In genomic region chr12:54284070-54284780, GRCh38 we compare ENCODE assay signal across 7 cellular contexts. TPM values are rescaled to one million over a fixed set of nuclear protein-coding genes. Genes with fewer than 3 reads are reported as not detected.
DNase-seq lines count a peak whose midpoint lies in the region; ATAC-seq, FAIRE-seq and TF ChIP-seq lines count a peak whose summit lies in the region.
"Not testable (repeated sequence)": the region's sequence is repeated elsewhere in the genome, so short reads cannot be mapped to it uniquely, and the experiment has no call there.

No MANE protein-coding gene starts in this region.

- not testable (repeated sequence) for H3K9me3 ChIP-seq in DND-41 (ENCODE audit: insufficient read depth, low read length, severe bottlenecking); K562 (replicated peaks; ENCODE audit: control insufficient read depth, insufficient read depth, low read depth, low read length); fibroblast of lung (ENCODE audit: control insufficient read depth, insufficient read depth, low read depth, low read length); mesenchymal stem cell (ENCODE audit: control insufficient read depth, low read length)

- H2BK12ac ChIP-seq in mesenchymal stem cell (ENCODE audit: low read length in 2 of 2), result not testable (repeated sequence)

- H3K9ac ChIP-seq in DND-41 (ENCODE audit: low read depth, low read length) (peak overlapping the region; percentile 94), K562 (ENCODE audit: insufficient read depth in 1 of 2, low read depth in 2 of 2, low read length in 2 of 2) (peak overlapping the region in 1 of 2 experiments; percentile 100; a peak in 3 of 4 replicates), mesenchymal stem cell (ENCODE audit: low read length) (peak overlapping the region; percentile 95)
- not testable (repeated sequence) for H3K9ac ChIP-seq in fibroblast of lung (ENCODE audit: insufficient read depth, low read length)

- not testable (repeated sequence) for TF ChIP-seq CTCF in DND-41 (IDR thresholded peaks at IDR 0.05; ENCODE audit: borderline replicate concordance, extremely low read depth, low read length, poor library complexity, severe bottlenecking); LNCaP clone FGC (IDR thresholded peaks at IDR 0.05; ENCODE audit: control insufficient read depth, extremely low read depth, insufficient read depth); K562 (IDR thresholded peaks at IDR 0.05 in 2 of 3, conservative IDR thresholded peaks at IDR 0.05 in 1 of 3; ENCODE audit: insufficient read depth in 2 of 3, low read depth in 1 of 3, low read length in 3 of 3); fibroblast of lung (conservative IDR thresholded peaks at IDR 0.05 in 1 of 2, IDR thresholded peaks at IDR 0.05 in 1 of 2; ENCODE audit: low read depth in 1 of 2, low read length in 2 of 2); progenitor cell of endocrine pancreas (IDR thresholded peaks at IDR 0.05; ENCODE audit: unreplicated experiment)

- H2BK120ac ChIP-seq in mesenchymal stem cell (ENCODE audit: low read depth, low read length), result not testable (repeated sequence)

- not testable (repeated sequence) for ATAC-seq in DND-41 (ENCODE audit: insufficient read depth, low read depth); K562

- not testable (repeated sequence) for H2AK5ac ChIP-seq in mesenchymal stem cell (ENCODE audit: low read length, severe bottlenecking)

- 0% methylated on average over 1 of the region's 2 CpGs for WGBS in K562 (ENCODE audit: insufficient coverage, low coverage, missing lambda C conversion rate)
- WGBS in mesenchymal stem cell, result 94% methylated on average over 1 of the region's 2 CpGs

- peaks cover 66% of the 10 kb centered on the region for H4K20me1 ChIP-seq in DND-41 (ENCODE audit: insufficient read depth, low read length)
- peaks cover 68% of the 10 kb centered on the region for H4K20me1 ChIP-seq in K562 (replicated peaks; ENCODE audit: control insufficient read depth, insufficient read depth, low read length)
- H4K20me1 ChIP-seq in fibroblast of lung (ENCODE audit: control insufficient read depth, extremely low read depth, insufficient read depth, low read length), result not testable (repeated sequence)

- not testable (repeated sequence) for TF ChIP-seq RAD21 in K562 (CRISPR knock-in tag; conservative IDR thresholded peaks at IDR 0.05 in 1 of 2, IDR thresholded peaks at IDR 0.05 in 1 of 2)

- not testable (repeated sequence) for H3K27ac ChIP-seq in DND-41 (ENCODE audit: low read length); fibroblast of lung (ENCODE audit: insufficient read depth, low read length); mesenchymal stem cell (ENCODE audit: low read length, poor library complexity, severe bottlenecking)
- peak overlapping the region; percentile 99 for H3K27ac ChIP-seq in K562 (ENCODE audit: extremely low read depth, low read depth, low read length)

- BruUV-seq in K562 (replicated peaks; lab: Mats Ljungman, UMichigan), result not testable (repeated sequence)

- not testable (repeated sequence) for H3K27me3 Mint-ChIP-seq in T-helper 2 cell treated with Interferon-gamma antibody and Interleukin-4, amounts not matched to agents 5 μg/mL and 100 μg/mL, for 36 hours (ENCODE audit: low read depth); progenitor cell of endocrine pancreas

- CTCF ChIA-PET in K562 (lab: Yijun Ruan, JAX; ENCODE audit: low intra/inter-chr PET ratio), result interaction anchor here (0.9 kb wide), 1 partner anchor 41 kb away, joined by 5 read pairs; the partner anchor contains the start of gene COPZ1

- not testable (repeated sequence) for H4K91ac ChIP-seq in mesenchymal stem cell (ENCODE audit: low read length)

- peak overlapping the region; percentile 64 for H3K4me2 ChIP-seq in DND-41 (ENCODE audit: insufficient read depth, low read length)
- H3K4me2 ChIP-seq in K562 (ENCODE audit: insufficient read depth, low read length), result peak overlapping the region; percentile 100
- H3K4me2 ChIP-seq in fibroblast of lung (ENCODE audit: extremely low read depth, insufficient read depth, low read length), result peak overlapping the region; percentile 85
- H3K4me2 ChIP-seq in mesenchymal stem cell (ENCODE audit: low read length, poor library complexity, severe bottlenecking), result peak overlapping the region; percentile 66

- H3K79me2 ChIP-seq in DND-41 (ENCODE audit: insufficient read depth, low read length), result peaks cover 55% of the 10 kb centered on the region
- H3K79me2 ChIP-seq in K562 (ENCODE audit: control insufficient read depth, insufficient read depth, low read length), result peaks cover 95% of the 10 kb centered on the region
- peaks cover 46% of the 10 kb centered on the region for H3K79me2 ChIP-seq in fibroblast of lung (ENCODE audit: control insufficient read depth, insufficient read depth, low read length)

- not testable (repeated sequence) for H3K9me1 ChIP-seq in K562 (ENCODE audit: control insufficient read depth, insufficient read depth, low read length)

- H3K4me3 Mint-ChIP-seq in T-helper 2 cell treated with Interferon-gamma antibody and Interleukin-4, amounts not matched to agents 5 μg/mL and 100 μg/mL, for 36 hours; progenitor cell of endocrine pancreas (ENCODE audit: low read depth): not testable (repeated sequence)

- not testable (repeated sequence) for H4K8ac ChIP-seq in mesenchymal stem cell (ENCODE audit: low read length)

- not testable (repeated sequence) for TF ChIP-seq EP300 in K562 (IDR thresholded peaks at IDR 0.05; ENCODE audit: low read length)

- peak; percentile 7; the same call in 1 of the 2 replicates for TF ChIP-seq POLR2A in K562 (conservative IDR thresholded peaks at IDR 0.05)

- in situ Hi-C loops in K562 (cut with MboI), result not testable (repeated sequence)

- H2BK5ac ChIP-seq in mesenchymal stem cell (ENCODE audit: low read depth, low read length, poor library complexity, severe bottlenecking), result not testable (repeated sequence)

- peaks cover 78% of the 10 kb centered on the region for H3K36me3 ChIP-seq in DND-41 (ENCODE audit: insufficient read depth, low read length)
- peaks cover 85% of the 10 kb centered on the region for H3K36me3 ChIP-seq in K562 (ENCODE audit: control insufficient read depth, insufficient read depth, low read length)
- H3K36me3 ChIP-seq in fibroblast of lung (ENCODE audit: control insufficient read depth, insufficient read depth, low read length), result peaks cover 15% of the 10 kb centered on the region
- H3K36me3 ChIP-seq in mesenchymal stem cell (ENCODE audit: control insufficient read depth in 1 of 2, insufficient read depth in 2 of 2, low read depth in 1 of 2, low read length in 2 of 2), result peaks cover 22 to 73% of the 10 kb centered on the region in 2 experiments

- H2AFZ ChIP-seq in DND-41 (ENCODE audit: low read depth, low read length); K562 (ENCODE audit: low read depth, low read length); fibroblast of lung (ENCODE audit: low read length); mesenchymal stem cell (ENCODE audit: low read depth, low read length): not testable (repeated sequence)

- peaks cover 36% of the 10 kb centered on the region for H3K4me1 Mint-ChIP-seq in T-helper 2 cell treated with Interferon-gamma antibody and Interleukin-4, amounts not matched to agents 5 μg/mL and 100 μg/mL, for 36 hours (ENCODE audit: low read depth)
- peaks cover 57% of the 10 kb centered on the region for H3K4me1 Mint-ChIP-seq in progenitor cell of endocrine pancreas (ENCODE audit: low read depth)

- not testable (repeated sequence) for FAIRE-seq in K562 (lab: Jason Lieb, UNC)

- not testable (repeated sequence) for DNase-seq in DND-41; LNCaP clone FGC (ENCODE audit: low read depth); T-helper 2 cell treated with Interferon-gamma antibody and Interleukin-4, amounts not matched to agents 5 μg/mL and 100 μg/mL, for 36 hours (ENCODE audit: low spot score); fibroblast of lung (ENCODE audit: low read depth in 2 of 2); mesenchymal stem cell; progenitor cell of endocrine pancreas (ENCODE audit: low spot score, unreplicated experiment)
- peak in 1 of 4 experiments; percentile 4 for DNase-seq in K562 (ENCODE audit: extremely low read depth in 1 of 4, low spot score in 3 of 4)

- not testable (repeated sequence) for H2BK15ac ChIP-seq in mesenchymal stem cell (ENCODE audit: low read depth, poor library complexity, severe bottlenecking)

- not testable (repeated sequence) for H3K36me3 Mint-ChIP-seq in T-helper 2 cell treated with Interferon-gamma antibody and Interleukin-4, amounts not matched to agents 5 μg/mL and 100 μg/mL, for 36 hours (ENCODE audit: low read depth)
- peaks cover 49% of the 10 kb centered on the region for H3K36me3 Mint-ChIP-seq in progenitor cell of endocrine pancreas (ENCODE audit: insufficient read depth)

- H3K9me3 Mint-ChIP-seq in T-helper 2 cell treated with Interferon-gamma antibody and Interleukin-4, amounts not matched to agents 5 μg/mL and 100 μg/mL, for 36 hours; progenitor cell of endocrine pancreas (ENCODE audit: low read depth): not testable (repeated sequence)

- not testable (repeated sequence) for H3K4ac ChIP-seq in mesenchymal stem cell (ENCODE audit: low read depth in 1 of 2, low read length in 2 of 2)

- H3K27ac Mint-ChIP-seq in T-helper 2 cell treated with Interferon-gamma antibody and Interleukin-4, amounts not matched to agents 5 μg/mL and 100 μg/mL, for 36 hours, result peak overlapping the region; percentile 51
- peak overlapping the region; percentile 92 for H3K27ac Mint-ChIP-seq in progenitor cell of endocrine pancreas

- H3K4me1 ChIP-seq in DND-41 (ENCODE audit: insufficient read depth, low read length) (peaks cover 32% of the 10 kb centered on the region), K562 (replicated peaks in 1 of 2; ENCODE audit: control insufficient read depth in 2 of 2, insufficient read depth in 2 of 2, low read length in 2 of 2) (peaks cover 13 to 25% of the 10 kb centered on the region in 2 experiments; a peak in 4 of 5 replicates)
- not testable (repeated sequence) for H3K4me1 ChIP-seq in fibroblast of lung (ENCODE audit: control insufficient read depth, extremely low read depth, insufficient read depth, low read length); mesenchymal stem cell (ENCODE audit: control insufficient read depth, insufficient read depth, low read depth, low read length)

- H3K79me1 ChIP-seq in mesenchymal stem cell (replicated peaks; ENCODE audit: low read length, poor library complexity, severe bottlenecking), result not testable (repeated sequence)

- H3K14ac ChIP-seq in mesenchymal stem cell (ENCODE audit: low read length in 2 of 2), result not testable (repeated sequence)

- POLR2A ChIA-PET in K562 (lab: Yijun Ruan, JAX), result interaction anchor here (0.6 to 5.3 kb wide), 15 partner anchors 10 to 1834 kb away, joined by 3 to 110 read pairs (median 4); partner anchors contain the start of genes COPZ1, NFE2 and ZC3H10

- not testable (repeated sequence) for H3K23ac ChIP-seq in mesenchymal stem cell (ENCODE audit: low read length in 2 of 2)

- H3K4me3 ChIP-seq in DND-41 (ENCODE audit: low read depth in 1 of 2, low read length in 2 of 2), result peak overlapping the region in 1 of 2 experiments; percentile 70; a peak in 1 of 4 replicates
- H3K4me3 ChIP-seq in LNCaP clone FGC (ENCODE audit: low read depth, low read length), result peak overlapping the region; percentile 84
- H3K4me3 ChIP-seq in K562, result peak overlapping the region; percentile 71
- peak overlapping the region; percentile 81 to 99 (median 94) for H3K4me3 ChIP-seq in fibroblast of lung (replicated peaks in 1 of 4; ENCODE audit: control extremely low read depth in 1 of 4, insufficient read depth in 1 of 4, low read depth in 3 of 4, low read length in 4 of 4)
- H3K4me3 ChIP-seq in mesenchymal stem cell (ENCODE audit: insufficient read depth in 1 of 2, low read depth in 1 of 2, low read length in 2 of 2), result peak overlapping the region in 1 of 2 experiments; percentile 88

- H3K18ac ChIP-seq in mesenchymal stem cell (ENCODE audit: low read depth in 1 of 2, low read length in 2 of 2), result not testable (repeated sequence)

- not testable (repeated sequence) for H3K27me3 ChIP-seq in DND-41 (ENCODE audit: insufficient read depth, low read length, poor library complexity); K562 (ENCODE audit: control insufficient read depth in 2 of 2, insufficient read depth in 2 of 2, low read length in 2 of 2); fibroblast of lung (ENCODE audit: control insufficient read depth, insufficient read depth, low read length); mesenchymal stem cell (ENCODE audit: control insufficient read depth in 1 of 2, insufficient read depth in 1 of 2, low read length in 2 of 2)

- intact Hi-C loops in K562 (cut with micrococcal nuclease), result not testable (repeated sequence)

RNA-seq across cellular contexts. Expression of gene HNRNPA1, which starts 3.7 kb away (rescaled TPM):
- 585 and 1,170 TPM in 2 replicates for total RNA-seq in K562 (2011; cell fraction: chromatin; rRNA removed; ENCODE audit: low replicate concordance)
- 342 and 393 TPM in 2 replicates for total RNA-seq in K562 (2011; cell fraction: nucleolus; rRNA removed)
- total RNA-seq in K562 (2011; cell fraction: nucleoplasm; rRNA removed), result 680 and 890 TPM in 2 replicates
- total RNA-seq in K562 (2014; rRNA removed), result 1,166 and 1,242 TPM in 2 replicates
- 1,479 and 1,871 TPM in 2 replicates for total RNA-seq in K562 (2014; rRNA removed; fragmentation: Illumina TruSeq; extraction: Trizol)
- total RNA-seq in K562 (2015; rRNA removed; fragmentation: Illumina TruSeq; extraction: Trizol), result 1,215 and 1,277 TPM in 2 replicates
- total RNA-seq in K562 (2021), result 1,768 and 1,994 TPM in 2 replicates
- 1,105 and 1,247 TPM in 2 replicates for polyA plus RNA-seq in K562 (2011; rRNA removed)
- 544 and 1,005 TPM in 2 replicates for polyA plus RNA-seq in K562 (2011; cell fraction: cytosol; rRNA removed)
- polyA plus RNA-seq in K562 (2011; cell fraction: nucleus; rRNA removed), result 747 and 1,095 TPM in 2 replicates
- polyA plus RNA-seq in K562 (2012), result 2,696 and 3,059 TPM in 2 replicates
- polyA plus RNA-seq in K562 (2014; fragmentation: Illumina TruSeq; extraction: Trizol), result 2,677 and 2,919 TPM in 2 replicates
- polyA plus RNA-seq in K562 (2014; fragmentation: Nextera tagmentation; extraction: Ambion mirVana), result 1,000 to 10,000 TPM; 1,815 to 2,152 TPM
- 2,590 and 2,703 TPM in 2 replicates for polyA plus RNA-seq in K562 (2014; rRNA removed)
- polyA minus RNA-seq in K562 (2011; rRNA and poly(A)+ RNA removed), result 2,157 and 2,253 TPM in 2 replicates
- polyA minus RNA-seq in K562 (2011; cell fraction: cytosol; rRNA and poly(A)+ RNA removed), result 731 and 750 TPM in 2 replicates
- polyA minus RNA-seq in K562 (2011; cell fraction: nucleus; rRNA and poly(A)+ RNA removed), result 346 and 811 TPM in 2 replicates
- 305 and 311 TPM in 2 replicates for total RNA-seq in fibroblast of lung
- polyA plus RNA-seq in fibroblast of lung, result 1,057 and 1,326 TPM in 2 replicates
- polyA plus RNA-seq in fibroblast of lung (2012), result 1,195 and 1,479 TPM in 2 replicates
- polyA minus RNA-seq in fibroblast of lung (ENCODE audit: low replicate concordance), result 197 and 204 TPM in 2 replicates
- polyA plus RNA-seq in mesenchymal stem cell (2013, experiment 1 of 2), result 983 TPM
- polyA plus RNA-seq in mesenchymal stem cell (2013, experiment 2 of 2), result 943 TPM
- total RNA-seq in progenitor cell of endocrine pancreas, result 2,514 and 2,551 TPM in 2 replicates

RNA-seq across cellular contexts. Expression of gene CBX5, which starts 4.3 kb away (rescaled TPM):
- 33.7 and 89.9 TPM in 2 replicates for total RNA-seq in K562 (2011; cell fraction: chromatin; rRNA removed; ENCODE audit: low replicate concordance)
- total RNA-seq in K562 (2011; cell fraction: nucleolus; rRNA removed), result 22.3 and 27.9 TPM in 2 replicates
- 59.4 and 101 TPM in 2 replicates for total RNA-seq in K562 (2011; cell fraction: nucleoplasm; rRNA removed)
- total RNA-seq in K562 (2014; rRNA removed) (41.8 and 50.5 TPM in 2 replicates), K562 (2014; rRNA removed; fragmentation: Illumina TruSeq; extraction: Trizol) (80.2 and 106 TPM in 2 replicates), K562 (2015; rRNA removed; fragmentation: Illumina TruSeq; extraction: Trizol) (55.3 and 60.8 TPM in 2 replicates), K562 (2021) (72.6 and 82.3 TPM in 2 replicates), fibroblast of lung (20.5 and 27.7 TPM in 2 replicates), progenitor cell of endocrine pancreas (261 and 271 TPM in 2 replicates)
- polyA plus RNA-seq in K562 (2011; rRNA removed) (81.2 and 102 TPM in 2 replicates), K562 (2014; fragmentation: Illumina TruSeq; extraction: Trizol) (51.2 and 59.2 TPM in 2 replicates), K562 (2014; fragmentation: Nextera tagmentation; extraction: Ambion mirVana) (10 to 100 TPM; 49.8 to 53.2 TPM), K562 (2014; rRNA removed) (32.6 and 39.3 TPM in 2 replicates), fibroblast of lung (64.0 and 71.1 TPM in 2 replicates)
- polyA plus RNA-seq in K562 (2011; cell fraction: cytosol; rRNA removed), result 28.5 and 57.8 TPM in 2 replicates
- polyA plus RNA-seq in K562 (2011; cell fraction: nucleus; rRNA removed), result 25.8 and 37.9 TPM in 2 replicates
- 28.8 and 37.9 TPM in 2 replicates for polyA plus RNA-seq in K562 (2012)
- 208 and 238 TPM in 2 replicates for polyA minus RNA-seq in K562 (2011; rRNA and poly(A)+ RNA removed)
- polyA minus RNA-seq in K562 (2011; cell fraction: cytosol; rRNA and poly(A)+ RNA removed), result 65.3 and 84.1 TPM in 2 replicates
- 16.3 and 30.9 TPM in 2 replicates for polyA minus RNA-seq in K562 (2011; cell fraction: nucleus; rRNA and poly(A)+ RNA removed)
- polyA plus RNA-seq in fibroblast of lung (2012), result 31.4 and 34.1 TPM in 2 replicates
- 50.3 and 60.6 TPM in 2 replicates for polyA minus RNA-seq in fibroblast of lung (ENCODE audit: low replicate concordance)
- polyA plus RNA-seq in mesenchymal stem cell (2013, experiment 1 of 2), result 34.7 TPM
- polyA plus RNA-seq in mesenchymal stem cell (2013, experiment 2 of 2), result 34.1 TPM

RNA-seq across cellular contexts. Expression of gene NFE2, which starts 16.6 kb away (rescaled TPM):
- 108 and 191 TPM in 2 replicates for total RNA-seq in K562 (2011; cell fraction: chromatin; rRNA removed; ENCODE audit: low replicate concordance)
- 118 and 137 TPM in 2 replicates for total RNA-seq in K562 (2011; cell fraction: nucleolus; rRNA removed)
- total RNA-seq in K562 (2011; cell fraction: nucleoplasm; rRNA removed), result 98.5 and 115 TPM in 2 replicates
- total RNA-seq in K562 (2014; rRNA removed) (221 and 269 TPM in 2 replicates), K562 (2014; rRNA removed; fragmentation: Illumina TruSeq; extraction: Trizol) (134 and 157 TPM in 2 replicates), K562 (2015; rRNA removed; fragmentation: Illumina TruSeq; extraction: Trizol) (177 and 178 TPM in 2 replicates), K562 (2021) (244 and 252 TPM in 2 replicates), fibroblast of lung (under 0.01 and 0.17 TPM in 2 replicates), progenitor cell of endocrine pancreas (17.2 and 17.9 TPM in 2 replicates)
- polyA plus RNA-seq in K562 (2011; rRNA removed) (208 TPM in 2 replicates), K562 (2014; fragmentation: Illumina TruSeq; extraction: Trizol) (246 and 282 TPM in 2 replicates), K562 (2014; fragmentation: Nextera tagmentation; extraction: Ambion mirVana) (10 to 100 TPM; 12.3 to 44.5 TPM), K562 (2014; rRNA removed) (225 and 229 TPM in 2 replicates), fibroblast of lung (0.07 and 0.34 TPM in 2 replicates)
- polyA plus RNA-seq in K562 (2011; cell fraction: cytosol; rRNA removed), result 231 and 451 TPM in 2 replicates
- polyA plus RNA-seq in K562 (2011; cell fraction: nucleus; rRNA removed), result 232 and 428 TPM in 2 replicates
- polyA plus RNA-seq in K562 (2012), result 162 and 214 TPM in 2 replicates
- 71.3 and 109 TPM in 2 replicates for polyA minus RNA-seq in K562 (2011; rRNA and poly(A)+ RNA removed)
- 78.1 and 100 TPM in 2 replicates for polyA minus RNA-seq in K562 (2011; cell fraction: cytosol; rRNA and poly(A)+ RNA removed)
- polyA minus RNA-seq in K562 (2011; cell fraction: nucleus; rRNA and poly(A)+ RNA removed), result 67.6 and 73.9 TPM in 2 replicates
- 0.42 TPM in 1 of 2 replicates, not detected in the other for polyA plus RNA-seq in fibroblast of lung (2012)
- polyA minus RNA-seq in fibroblast of lung (ENCODE audit: low replicate concordance), result not detected in 2 replicates
- polyA plus RNA-seq in mesenchymal stem cell (2013, experiment 1 of 2), result 0.12 TPM
- 0.10 TPM for polyA plus RNA-seq in mesenchymal stem cell (2013, experiment 2 of 2)

RNA-seq across cellular contexts. Expression of gene COPZ1, which starts 40.7 kb away (rescaled TPM):
- 92.5 and 126 TPM in 2 replicates for total RNA-seq in K562 (2011; cell fraction: chromatin; rRNA removed; ENCODE audit: low replicate concordance)
- 75.9 and 83.9 TPM in 2 replicates for total RNA-seq in K562 (2011; cell fraction: nucleolus; rRNA removed)
- 128 and 170 TPM in 2 replicates for total RNA-seq in K562 (2011; cell fraction: nucleoplasm; rRNA removed)
- total RNA-seq in K562 (2014; rRNA removed) (137 and 157 TPM in 2 replicates), K562 (2014; rRNA removed; fragmentation: Illumina TruSeq; extraction: Trizol) (233 and 284 TPM in 2 replicates), K562 (2015; rRNA removed; fragmentation: Illumina TruSeq; extraction: Trizol) (142 and 156 TPM in 2 replicates), K562 (2021) (187 and 192 TPM in 2 replicates), fibroblast of lung (80.9 and 97.9 TPM in 2 replicates), progenitor cell of endocrine pancreas (165 and 173 TPM in 2 replicates)
- polyA plus RNA-seq in K562 (2011; rRNA removed) (473 and 482 TPM in 2 replicates), K562 (2014; fragmentation: Illumina TruSeq; extraction: Trizol) (277 and 293 TPM in 2 replicates), K562 (2014; fragmentation: Nextera tagmentation; extraction: Ambion mirVana) (100 to 1,000 TPM; 437 to 487 TPM), K562 (2014; rRNA removed) (177 and 232 TPM in 2 replicates), fibroblast of lung (305 and 324 TPM in 2 replicates)
- polyA plus RNA-seq in K562 (2011; cell fraction: cytosol; rRNA removed), result 231 and 446 TPM in 2 replicates
- 125 and 220 TPM in 2 replicates for polyA plus RNA-seq in K562 (2011; cell fraction: nucleus; rRNA removed)
- polyA plus RNA-seq in K562 (2012), result 265 and 413 TPM in 2 replicates
- polyA minus RNA-seq in K562 (2011; rRNA and poly(A)+ RNA removed), result 329 and 369 TPM in 2 replicates
- 167 and 216 TPM in 2 replicates for polyA minus RNA-seq in K562 (2011; cell fraction: cytosol; rRNA and poly(A)+ RNA removed)
- 21.7 and 60.2 TPM in 2 replicates for polyA minus RNA-seq in K562 (2011; cell fraction: nucleus; rRNA and poly(A)+ RNA removed)
- 292 and 325 TPM in 2 replicates for polyA plus RNA-seq in fibroblast of lung (2012)
- 79.6 and 97.1 TPM in 2 replicates for polyA minus RNA-seq in fibroblast of lung (ENCODE audit: low replicate concordance)
- 182 TPM for polyA plus RNA-seq in mesenchymal stem cell (2013, experiment 1 of 2)
- 182 TPM for polyA plus RNA-seq in mesenchymal stem cell (2013, experiment 2 of 2)

Comparison
In these comparisons a context has a peak if more than half of its experiments do, and no peak if none do; other contexts are left out.
1. RNA of gene NFE2, which starts 16.6 kb away (total RNA-seq): 98.5 to 269 TPM in K562 and 17.2 to 17.9 TPM in progenitor cell of endocrine pancreas; under 0.01 to 0.17 TPM in fibroblast of lung; every median in the first group is over 10 times any median in the second.
2. Peak in every context shown above with its lines, with median percentiles within 50 percentile points of each other: H3K4me2 ChIP-seq.